Comparison of ENCODE assay signal across 1 cellular context in genomic region chr1:33424610-33425009, GRCh38.
TF ChIP-seq lines count a peak whose summit lies in the region.

No MANE protein-coding gene starts in this region.

TF ChIP-seq in SK-N-SH treated with all-trans-retinoic acid at 6 μM for 48 hours, 23 proteins besides CTCF, POLR2A, EP300 and RAD21 (continued from another document):
- TF ChIP-seq ZC3H10 (CRISPR knock-in tag; IDR thresholded peaks at IDR 0.05): no peak
- no peak for TF ChIP-seq BACH2 (CRISPR knock-in tag; IDR thresholded peaks at IDR 0.05; ENCODE audit: borderline replicate concordance)
- no peak for TF ChIP-seq TSHZ2 (CRISPR knock-in tag; IDR thresholded peaks at IDR 0.05)
